Comparison of ENCODE assay signal across 15 cellular contexts in genomic region chr3:190320594-190321362, GRCh38. TPM values are rescaled to one million over a fixed set of nuclear protein-coding genes. Genes with fewer than 3 reads are reported as not detected.
DNase-seq lines count a peak whose midpoint lies in the region; ATAC-seq, FAIRE-seq and TF ChIP-seq lines count a peak whose summit lies in the region.
"Had no signal": no experiment of that assay in that cellular context is flagged by ENCODE, and none has a peak within 500 bp of the region (broad histone marks: within the 10 kb centered on the region; RNA-seq: fewer than 3 reads in every experiment).

No MANE protein-coding gene starts in this region.

- H3K27ac Mint-ChIP-seq in mesothelial cell of epicardium: no peak overlapping the region

- DNase-seq in A549 (ENCODE audit: low read depth in 1 of 2, low spot score in 1 of 2) (no peak), mesothelial cell of epicardium (ENCODE audit: low spot score in 2 of 2, unreplicated experiment in 2 of 2) (no peak), NCI-H2029 (lab: John Stamatoyannopoulos, UW) (no peak), AG20443 (ENCODE audit: low spot score) (no peak)
- DNase-seq: activated CD4-positive, alpha-beta T cell treated with anti-CD3 and anti-CD28 coated beads for 48 hours; brain microvascular endothelial cell; erythroblast; mesendoderm; NCI-H2171 had no signal

- TF ChIP-seq RAD21 in A549 (conservative IDR thresholded peaks at IDR 0.05 in 1 of 2, IDR thresholded peaks at IDR 0.05 in 1 of 2): no peak

- H3K4me3 ChIP-seq in A549 (peak overlapping the region; percentile 81), HUES6 (ENCODE audit: low read depth, low read length) (peak overlapping the region; percentile 68; the same call in 1 of the 2 replicates), endocrine pancreas (ENCODE audit: control insufficient read depth, insufficient read depth, low read length) (peak overlapping the region; percentile 12)

- ATAC-seq in A549 (no peak), esophagus mucosa (no peak), HG02870 (IDR thresholded peaks at IDR 0.05; ENCODE audit: unreplicated experiment) (no peak)

- H3K36me3 Mint-ChIP-seq in mesothelial cell of epicardium: no peaks in the 10 kb centered on the region

- H3K27me3 ChIP-seq in HUES6 (ENCODE audit: control insufficient read depth, insufficient read depth, low read length) (peaks cover 39% of the 10 kb centered on the region), endocrine pancreas (ENCODE audit: control insufficient read depth, insufficient read depth, low read length) (no peaks in the 10 kb centered on the region)
- H3K27me3 ChIP-seq: brain microvascular endothelial cell had no signal

- peaks cover 22% of the 10 kb centered on the region for H3K27me3 Mint-ChIP-seq in mesothelial cell of epicardium (ENCODE audit: low read depth)

- POLR2A ChIA-PET in A549 (lab: Yijun Ruan, JAX): interaction anchor here (1.0 to 3.5 kb wide), 6 partner anchors 14 to 194 kb away, joined by 3 to 27 read pairs (median 8); partner anchors contain the start of gene IL1RAP

- CTCF ChIA-PET in A549 (lab: Yijun Ruan, JAX): interaction anchor here (1.0 to 4.0 kb wide), 15 partner anchors 7 to 360 kb away, joined by 3 to 105 read pairs (median 9); no protein-coding TSS in a partner anchor

- no peak for TF ChIP-seq POLR2A in A549 (IDR thresholded peaks at IDR 0.05; ENCODE audit: low read length)

- peak overlapping the region; percentile 98 for H3K4me2 ChIP-seq in A549

- 5% methylated on average over 7 of the region's 7 CpGs for WGBS in A549 (ENCODE audit: missing lambda C conversion rate)

- H3K4me1 ChIP-seq in A549 (peaks cover 35% of the 10 kb centered on the region; the same call in 2 of the 3 replicates), HUES6 (ENCODE audit: control insufficient read depth, insufficient read depth, low read length) (peaks cover 21% of the 10 kb centered on the region), endocrine pancreas (ENCODE audit: control insufficient read depth, insufficient read depth, low read length) (no peaks in the 10 kb centered on the region)
- H3K4me1 ChIP-seq: parathyroid adenoma had no signal

- TF ChIP-seq CTCF in A549 (IDR thresholded peaks at IDR 0.05) (no peak), mesothelial cell of epicardium (IDR thresholded peaks at IDR 0.05; ENCODE audit: unreplicated experiment) (no peak)

- no peak for FAIRE-seq in A549 (lab: Jason Lieb, UNC)

- no peak overlapping the region for H3K9ac ChIP-seq in HUES6 (ENCODE audit: low read length)
- no peak overlapping the region for H3K9ac ChIP-seq in endocrine pancreas (ENCODE audit: control insufficient read depth, insufficient read depth, low read length)
- H3K9ac ChIP-seq: parathyroid adenoma had no signal

- TF ChIP-seq EP300 in A549 (IDR thresholded peaks at IDR 0.05): no peak

- no peaks in the 10 kb centered on the region for H3K9me3 ChIP-seq in A549
- no peaks in the 10 kb centered on the region for H3K9me3 ChIP-seq in HUES6 (ENCODE audit: control insufficient read depth, insufficient read depth, low read depth, low read length)
- no peaks in the 10 kb centered on the region for H3K9me3 ChIP-seq in endocrine pancreas (ENCODE audit: control insufficient read depth, low read length)

- H3K36me3 ChIP-seq in HUES6 (ENCODE audit: control insufficient read depth, insufficient read depth, low read length) (no peaks in the 10 kb centered on the region), endocrine pancreas (ENCODE audit: control insufficient read depth, insufficient read depth, low read length) (no peaks in the 10 kb centered on the region)
- H3K36me3 ChIP-seq: brain microvascular endothelial cell had no signal

- H3K4me3 Mint-ChIP-seq in mesothelial cell of epicardium: peak overlapping the region; percentile 80

- H3K4me1 Mint-ChIP-seq in mesothelial cell of epicardium: peaks cover 44% of the 10 kb centered on the region

- H3K27ac ChIP-seq in A549: peak overlapping the region; percentile 87 to 90
- H3K27ac ChIP-seq in HUES6 (ENCODE audit: low read depth, low read length): no peak overlapping the region
- H3K27ac ChIP-seq: brain microvascular endothelial cell, parathyroid adenoma had no signal

- H3K9me3 Mint-ChIP-seq in mesothelial cell of epicardium: no peaks in the 10 kb centered on the region

TF ChIP-seq in A549, 52 proteins besides CTCF, POLR2A, EP300 and RAD21:
- no peak for TF ChIP-seq MYC (IDR thresholded peaks at IDR 0.05; ENCODE audit: borderline replicate concordance, low read length)
- TF ChIP-seq CBX2 (IDR thresholded peaks at IDR 0.05; ENCODE audit: borderline replicate concordance, low read depth): no peak
- TF ChIP-seq, protein P1, sequence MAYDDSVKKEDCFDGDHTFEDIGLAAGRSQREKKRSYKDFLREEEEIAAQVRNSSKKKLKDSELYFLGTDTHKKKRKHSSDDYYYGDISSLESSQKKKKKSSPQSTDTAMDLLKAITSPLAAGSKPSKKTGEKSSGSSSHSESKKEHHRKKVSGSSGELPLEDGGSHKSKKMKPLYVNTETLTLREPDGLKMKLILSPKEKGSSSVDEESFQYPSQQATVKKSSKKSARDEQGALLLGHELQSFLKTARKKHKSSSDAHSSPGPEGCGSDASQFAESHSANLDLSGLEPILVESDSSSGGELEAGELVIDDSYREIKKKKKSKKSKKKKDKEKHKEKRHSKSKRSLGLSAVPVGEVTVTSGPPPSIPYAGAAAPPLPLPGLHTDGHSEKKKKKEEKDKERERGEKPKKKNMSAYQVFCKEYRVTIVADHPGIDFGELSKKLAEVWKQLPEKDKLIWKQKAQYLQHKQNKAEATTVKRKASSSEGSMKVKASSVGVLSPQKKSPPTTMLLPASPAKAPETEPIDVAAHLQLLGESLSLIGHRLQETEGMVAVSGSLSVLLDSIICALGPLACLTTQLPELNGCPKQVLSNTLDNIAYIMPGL (CRISPR knock-in tag; IDR thresholded peaks at IDR 0.05; ENCODE audit: borderline replicate concordance): no peak
- TF ChIP-seq ZSCAN20 (CRISPR knock-in tag; IDR thresholded peaks at IDR 0.05): no peak
- no peak for TF ChIP-seq BHLHE40 (IDR thresholded peaks at IDR 0.05; ENCODE audit: low read depth, low read length)
- TF ChIP-seq SREBF2 (IDR thresholded peaks at IDR 0.05): no peak
- no peak for TF ChIP-seq KDM1A (IDR thresholded peaks at IDR 0.05; ENCODE audit: low read depth)
- TF ChIP-seq ZFP36 (IDR thresholded peaks at IDR 0.05; ENCODE audit: borderline replicate concordance, partially characterized antibody): no peak
- TF ChIP-seq TP53 (CRISPR knock-in tag; IDR thresholded peaks at IDR 0.05): no peak
- TF ChIP-seq NR3C1 (IDR thresholded peaks at IDR 0.05): no peak
- no peak for TF ChIP-seq TFCP2L1 (CRISPR knock-in tag; IDR thresholded peaks at IDR 0.05)
- TF ChIP-seq, protein P2, sequence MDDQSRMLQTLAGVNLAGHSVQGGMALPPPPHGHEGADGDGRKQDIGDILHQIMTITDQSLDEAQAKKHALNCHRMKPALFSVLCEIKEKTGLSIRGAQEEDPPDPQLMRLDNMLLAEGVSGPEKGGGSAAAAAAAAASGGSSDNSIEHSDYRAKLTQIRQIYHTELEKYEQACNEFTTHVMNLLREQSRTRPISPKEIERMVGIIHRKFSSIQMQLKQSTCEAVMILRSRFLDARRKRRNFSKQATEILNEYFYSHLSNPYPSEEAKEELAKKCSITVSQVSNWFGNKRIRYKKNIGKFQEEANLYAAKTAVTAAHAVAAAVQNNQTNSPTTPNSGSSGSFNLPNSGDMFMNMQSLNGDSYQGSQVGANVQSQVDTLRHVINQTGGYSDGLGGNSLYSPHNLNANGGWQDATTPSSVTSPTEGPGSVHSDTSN (IDR thresholded peaks at IDR 0.05): no peak
- TF ChIP-seq RCOR1 (IDR thresholded peaks at IDR 0.05; ENCODE audit: low read depth, low read length): no peak
- no peak for TF ChIP-seq CEBPB (IDR thresholded peaks at IDR 0.05)
- TF ChIP-seq, protein P3, sequence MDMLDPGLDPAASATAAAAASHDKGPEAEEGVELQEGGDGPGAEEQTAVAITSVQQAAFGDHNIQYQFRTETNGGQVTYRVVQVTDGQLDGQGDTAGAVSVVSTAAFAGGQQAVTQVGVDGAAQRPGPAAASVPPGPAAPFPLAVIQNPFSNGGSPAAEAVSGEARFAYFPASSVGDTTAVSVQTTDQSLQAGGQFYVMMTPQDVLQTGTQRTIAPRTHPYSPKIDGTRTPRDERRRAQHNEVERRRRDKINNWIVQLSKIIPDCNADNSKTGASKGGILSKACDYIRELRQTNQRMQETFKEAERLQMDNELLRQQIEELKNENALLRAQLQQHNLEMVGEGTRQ (IDR thresholded peaks at IDR 0.05): no peak

RNA-seq across cellular contexts. Expression of gene CLDN1, which starts 1.5 kb away (rescaled TPM):
- polyA plus RNA-seq in A549 (2011; rRNA removed) (97.0 and 142 TPM in 2 replicates), A549 (2017; fragmentation: RNase III; extraction: RNeasy Plus Mini Kit Qiagen cat#74134 plus additional on column Dnase treatment) (33.7 to 48.0 TPM (median 33.9 TPM) in 3 replicates)
- polyA plus RNA-seq in A549 (2012; cell fraction: cytosol; rRNA removed): 32.0 and 37.0 TPM in 2 replicates
- polyA plus RNA-seq in A549 (2012; cell fraction: nucleus; rRNA removed): 36.3 and 48.3 TPM in 2 replicates
- 76.6 and 88.4 TPM in 2 replicates for polyA minus RNA-seq in A549 (2011; rRNA and poly(A)+ RNA removed)
- total RNA-seq in mesothelial cell of epicardium (11.4 to 12.8 TPM (median 11.4 TPM) in 3 replicates), esophagus mucosa (40.3 TPM)
- total RNA-seq: OCI-LY7 had no signal

Comparison
In these comparisons a context has a peak if more than half of its experiments do, and no peak if none do; other contexts are left out.
1. H3K4me3 ChIP-seq: peak in every context shown above with its lines; median percentile 81 in A549; 68 in HUES6; 12 in endocrine pancreas.